8 cellular contexts compared by ENCODE assay signal in genomic region chr4:140237616-140238352, GRCh38.
DNase-seq lines count a peak whose midpoint lies in the region; ATAC-seq and TF ChIP-seq lines count a peak whose summit lies in the region.

No MANE protein-coding gene starts in this region.

- H3K9me3 ChIP-seq in iPS DF 6.9 (ENCODE audit: control insufficient read depth, insufficient read depth, low read length): no peaks in the 10 kb centered on the region

- H3K4me1 ChIP-seq in iPS DF 6.9 (ENCODE audit: control insufficient read depth, insufficient read depth, low read length): peaks cover 6% of the 10 kb centered on the region

- H3K27me3 ChIP-seq in iPS DF 6.9 (ENCODE audit: control insufficient read depth, insufficient read depth, low read length): no peaks in the 10 kb centered on the region

- in situ Hi-C loops in astrocyte of the cerebellum (cut with HindIII; ENCODE audit: low sequenced_read_pairs): loop anchor here (5.0 kb wide), 2 partner anchors 55 to 85 kb away; partner anchors contain the start of gene MAML3

- ATAC-seq in GM21528 (IDR thresholded peaks at IDR 0.05; ENCODE audit: low FRiP score, unreplicated experiment): no peak
- ATAC-seq in GM19035 (IDR thresholded peaks at IDR 0.05; ENCODE audit: unreplicated experiment): no peak

- DNase-seq in ELR (ENCODE audit: low read depth) (peak; percentile 70), NCI-H2171 treated with DMSO at 0.1 percent for 48 hours (lab: John Stamatoyannopoulos, UW) (peak; percentile 90), astrocyte of the cerebellum (ENCODE audit: low read depth) (peak; percentile 89), iPS DF 6.9 (ENCODE audit: low read depth, low spot score) (peak; percentile 74), skeletal muscle cell (ENCODE audit: low read depth) (peak; percentile 91), SW 1271 (lab: John Stamatoyannopoulos, UW) (no peak)

- no peak overlapping the region for H3K4me3 ChIP-seq in astrocyte of the cerebellum (ENCODE audit: low read depth, low read length)
- H3K4me3 ChIP-seq in iPS DF 6.9 (ENCODE audit: low read length): no peak overlapping the region
- H3K4me3 ChIP-seq in skeletal muscle cell (ENCODE audit: low read depth, low read length): no peak overlapping the region

- no peak overlapping the region for H3K27ac ChIP-seq in iPS DF 6.9 (ENCODE audit: low read length)

- TF ChIP-seq CTCF in astrocyte of the cerebellum (IDR thresholded peaks at IDR 0.05; ENCODE audit: low read depth, low read length, missing control alignments): no peak

- no peaks in the 10 kb centered on the region for H3K36me3 ChIP-seq in iPS DF 6.9 (ENCODE audit: control insufficient read depth, insufficient read depth, low read length)

- WGBS in iPS DF 6.9 (ENCODE audit: insufficient coverage, insufficient read length): no CpG with 5 or more reads among the region's 16 CpGs

Comparison
In these comparisons a context has a peak if more than half of its experiments do, and no peak if none do; other contexts are left out.
1. DNase-seq: peak in ELR (single experiment), NCI-H2171 treated with DMSO at 0.1 percent for 48 hours (single experiment), astrocyte of the cerebellum (single experiment), iPS DF 6.9 (single experiment) and skeletal muscle cell (single experiment); none in SW 1271 (0 of 2).